20 cellular contexts compared by ENCODE assay signal in genomic region chr1:115170972-115171392, GRCh38.
DNase-seq lines count a peak whose midpoint lies in the region; ATAC-seq and TF ChIP-seq lines count a peak whose summit lies in the region.
"Had no signal": no experiment of that assay in that cellular context is flagged by ENCODE, and none has a peak within 500 bp of the region (broad histone marks: within the 10 kb centered on the region; RNA-seq: fewer than 3 reads in every experiment).

No MANE protein-coding gene starts in this region.

- H3K27me3 ChIP-seq in MG63: no peaks in the 10 kb centered on the region
- H3K27me3 ChIP-seq: cardiac muscle cell, SJCRH30 had no signal

- H3K4me3 ChIP-seq in MG63: no peak overlapping the region
- H3K4me3 ChIP-seq: cardiac muscle cell, SJCRH30 had no signal

- no peaks in the 10 kb centered on the region; the same call in 1 of the 2 replicates for H3K36me3 ChIP-seq in MG63
- H3K36me3 ChIP-seq: cardiac muscle cell, SJCRH30 had no signal

- H3K4me3 Mint-ChIP-seq in T-helper 17 cell: no peak overlapping the region
- H3K4me3 Mint-ChIP-seq: activated naive CD8-positive, alpha-beta T cell treated with anti-CD3 and anti-CD28 coated beads, Interleukin-2, amount 50 U/mL, for 24 hours; naive thymus-derived CD4-positive, alpha-beta T cell; stimulated activated naive B cell treated with anti-CD40 and anti-IgM and Interleukin-4, amounts not matched to agents 10 μg/mL and 1 μg/mL and 100 μg/mL, for 72 hours had no signal

- peaks cover 65% of the 10 kb centered on the region for H3K27me3 Mint-ChIP-seq in T-helper 17 cell

- no peak overlapping the region for H3K27ac Mint-ChIP-seq in T-helper 17 cell
- H3K27ac Mint-ChIP-seq: activated naive CD8-positive, alpha-beta T cell treated with anti-CD3 and anti-CD28 coated beads, Interleukin-2, amount 50 U/mL, for 24 hours; naive thymus-derived CD4-positive, alpha-beta T cell; stimulated activated naive B cell treated with anti-CD40 and anti-IgM and Interleukin-4, amounts not matched to agents 10 μg/mL and 1 μg/mL and 100 μg/mL, for 72 hours had no signal

- no peak for TF ChIP-seq CTCF in GM10248 (IDR thresholded peaks at IDR 0.05; ENCODE audit: control extremely low read depth, extremely low read depth, low read depth, missing control alignments)

- ATAC-seq in sciatic nerve: peak; percentile 35
- no peak for ATAC-seq in T-helper 17 cell
- ATAC-seq: activated naive CD8-positive, alpha-beta T cell treated with anti-CD3 and anti-CD28 coated beads, Interleukin-2, amount 50 U/mL, for 24 hours; naive thymus-derived CD4-positive, alpha-beta T cell; stimulated activated naive B cell treated with anti-CD40 and anti-IgM and Interleukin-4, amounts not matched to agents 10 μg/mL and 1 μg/mL and 100 μg/mL, for 72 hours had no signal

- POLR2A ChIA-PET in GM10248 (lab: Yijun Ruan, JAX): no interaction called here

- intact Hi-C loops in sciatic nerve (cut with DNase I): no loop called here

- DNase-seq in EH (ENCODE audit: low read depth): peak; percentile 34
- peak; percentile 28 for DNase-seq in MG63
- DNase-seq in fibroblast of gingiva (ENCODE audit: low read depth): peak; percentile 78
- DNase-seq in sciatic nerve (ENCODE audit: low spot score): no peak
- DNase-seq in T-helper 17 cell: no peak
- no peak for DNase-seq in NCI-H345 treated with DMSO at 0.1 percent for 48 hours (lab: John Stamatoyannopoulos, UW; ENCODE audit: unreplicated experiment)
- no peak for DNase-seq in GM10248 (ENCODE audit: extremely low spot score)
- DNase-seq: activated CD8-positive, alpha-beta memory T cell treated with anti-CD3 and anti-CD28 coated beads, Interleukin-2, amount 50 U/mL, for 48 hours; activated effector memory CD4-positive, alpha-beta T cell treated with Interleukin-2 at 50 U/mL for 16 hours; activated naive CD8-positive, alpha-beta T cell treated with anti-CD3 and anti-CD28 coated beads, Interleukin-2, amount 50 U/mL, for 24 hours; mesendoderm; naive thymus-derived CD4-positive, alpha-beta T cell; NCI-H1417 treated with DMSO at 0.1 percent for 48 hours; NCI-H69; OCI-M1; SJCRH30; stimulated activated CD4-positive, alpha-beta T cell treated with anti-CD3 and anti-CD28 coated beads, Interleukin-2, amount 100 ng/mL, for 24 hours; stimulated activated naive B cell treated with anti-CD40 and anti-IgM and Interleukin-4, amounts not matched to agents 10 μg/mL and 1 μg/mL and 100 μg/mL, for 72 hours; T-helper 2 cell had no signal

- peaks cover 6% of the 10 kb centered on the region for H3K9me3 ChIP-seq in MG63
- H3K9me3 ChIP-seq in T-helper 17 cell (ENCODE audit: control insufficient read depth, low read length, poor library complexity, severe bottlenecking): no peaks in the 10 kb centered on the region
- H3K9me3 ChIP-seq: SJCRH30 had no signal

- H3K36me3 Mint-ChIP-seq in T-helper 17 cell (ENCODE audit: low read depth): peaks cover 6% of the 10 kb centered on the region
- H3K36me3 Mint-ChIP-seq: naive thymus-derived CD4-positive, alpha-beta T cell; stimulated activated naive B cell treated with anti-CD40 and anti-IgM and Interleukin-4, amounts not matched to agents 10 μg/mL and 1 μg/mL and 100 μg/mL, for 72 hours had no signal

- H3K4me1 Mint-ChIP-seq in T-helper 17 cell: no peaks in the 10 kb centered on the region
- H3K4me1 Mint-ChIP-seq: activated naive CD8-positive, alpha-beta T cell treated with anti-CD3 and anti-CD28 coated beads, Interleukin-2, amount 50 U/mL, for 24 hours; stimulated activated naive B cell treated with anti-CD40 and anti-IgM and Interleukin-4, amounts not matched to agents 10 μg/mL and 1 μg/mL and 100 μg/mL, for 72 hours had no signal

- CTCF ChIA-PET in GM10248 (lab: Yijun Ruan, JAX): interaction anchor here (0.6 kb wide), 1 partner anchor 33 kb away, joined by 3 read pairs; no protein-coding TSS in a partner anchor

Comparison
In these comparisons a context has a peak if more than half of its experiments do, and no peak if none do; other contexts are left out.
1. DNase-seq: peak in EH (single experiment), MG63 (single experiment) and fibroblast of gingiva (single experiment); none in sciatic nerve (single experiment), T-helper 17 cell (0 of 3), NCI-H345 treated with DMSO at 0.1 percent for 48 hours (single experiment) and GM10248 (single experiment).